ENCODE assay signal across 1 cellular context in genomic region chr9:72129271-72130156, GRCh38.
A peak's percentile ranks its signal among the peaks of the same experiment; 100 is the strongest.
TF ChIP-seq lines count a peak whose summit lies in the region.

No MANE protein-coding gene starts in this region.

TF ChIP-seq in HepG2, 621 proteins besides CTCF, POLR2A, EP300 and RAD21 (continued from another document and continues in another):
- TF ChIP-seq, protein P1, sequence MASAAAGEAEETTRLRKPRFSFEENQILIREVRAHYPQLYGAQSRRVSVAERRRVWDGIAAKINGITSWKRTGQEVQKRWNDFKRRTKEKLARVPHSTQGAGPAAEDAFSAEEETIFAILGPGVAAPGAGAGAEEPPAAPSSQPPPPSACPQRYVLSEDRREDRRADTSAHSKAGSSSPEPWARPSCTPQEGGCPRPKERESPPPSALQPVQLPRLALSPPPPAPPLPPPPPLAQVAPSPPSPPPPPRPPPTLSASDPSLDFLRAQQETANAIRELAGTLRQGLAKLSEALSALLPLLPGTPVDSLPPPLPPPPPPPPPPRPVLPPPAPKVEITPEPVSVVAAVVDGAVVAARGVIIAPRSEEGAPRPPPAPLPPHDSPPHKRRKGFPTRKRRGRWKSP (CRISPR knock-in tag; IDR thresholded peaks at IDR 0.05), result no peak
- peak; percentile 69 for TF ChIP-seq CREM (IDR thresholded peaks at IDR 0.05)
- no peak for TF ChIP-seq CREM (CRISPR knock-in tag; IDR thresholded peaks at IDR 0.05)
- TF ChIP-seq ZNF510 (CRISPR knock-in tag; IDR thresholded peaks at IDR 0.05; ENCODE audit: low read depth), result no peak
- peak; percentile 55 for TF ChIP-seq HOXA3 (CRISPR knock-in tag; IDR thresholded peaks at IDR 0.05)
- TF ChIP-seq GATAD2A (CRISPR knock-in tag; IDR thresholded peaks at IDR 0.05), result peak; percentile 78
- 0 out of 2 replicates have a peak, but pooled peaks have one; percentile 45 for TF ChIP-seq BRD4 (CRISPR knock-in tag; IDR thresholded peaks at IDR 0.05)
- 0 out of 2 replicates have a peak, but pooled peaks have one; percentile 34 for TF ChIP-seq REPIN1 (CRISPR knock-in tag; IDR thresholded peaks at IDR 0.05; ENCODE audit: borderline replicate concordance, low read depth)
- TF ChIP-seq, protein P2, sequence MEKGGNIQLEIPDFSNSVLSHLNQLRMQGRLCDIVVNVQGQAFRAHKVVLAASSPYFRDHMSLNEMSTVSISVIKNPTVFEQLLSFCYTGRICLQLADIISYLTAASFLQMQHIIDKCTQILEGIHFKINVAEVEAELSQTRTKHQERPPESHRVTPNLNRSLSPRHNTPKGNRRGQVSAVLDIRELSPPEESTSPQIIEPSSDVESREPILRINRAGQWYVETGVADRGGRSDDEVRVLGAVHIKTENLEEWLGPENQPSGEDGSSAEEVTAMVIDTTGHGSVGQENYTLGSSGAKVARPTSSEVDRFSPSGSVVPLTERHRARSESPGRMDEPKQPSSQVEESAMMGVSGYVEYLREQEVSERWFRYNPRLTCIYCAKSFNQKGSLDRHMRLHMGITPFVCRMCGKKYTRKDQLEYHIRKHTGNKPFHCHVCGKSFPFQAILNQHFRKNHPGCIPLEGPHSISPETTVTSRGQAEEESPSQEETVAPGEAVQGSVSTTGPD (CRISPR knock-in tag; IDR thresholded peaks at IDR 0.05), result peak; percentile 77
- peak; percentile 68 for TF ChIP-seq PPARG (CRISPR knock-in tag; conservative IDR thresholded peaks at IDR 0.05)
- TF ChIP-seq, protein P3, sequence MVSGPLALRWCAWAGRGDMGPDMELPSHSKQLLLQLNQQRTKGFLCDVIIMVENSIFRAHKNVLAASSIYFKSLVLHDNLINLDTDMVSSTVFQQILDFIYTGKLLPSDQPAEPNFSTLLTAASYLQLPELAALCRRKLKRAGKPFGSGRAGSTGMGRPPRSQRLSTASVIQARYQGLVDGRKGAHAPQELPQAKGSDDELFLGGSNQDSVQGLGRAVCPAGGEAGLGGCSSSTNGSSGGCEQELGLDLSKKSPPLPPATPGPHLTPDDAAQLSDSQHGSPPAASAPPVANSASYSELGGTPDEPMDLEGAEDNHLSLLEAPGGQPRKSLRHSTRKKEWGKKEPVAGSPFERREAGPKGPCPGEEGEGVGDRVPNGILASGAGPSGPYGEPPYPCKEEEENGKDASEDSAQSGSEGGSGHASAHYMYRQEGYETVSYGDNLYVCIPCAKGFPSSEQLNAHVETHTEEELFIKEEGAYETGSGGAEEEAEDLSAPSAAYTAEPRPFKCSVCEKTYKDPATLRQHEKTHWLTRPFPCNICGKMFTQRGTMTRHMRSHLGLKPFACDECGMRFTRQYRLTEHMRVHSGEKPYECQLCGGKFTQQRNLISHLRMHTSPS (CRISPR knock-in tag; IDR thresholded peaks at IDR 0.05; ENCODE audit: low read depth), result peak; percentile 59; the same call in 1 of the 2 replicates
- peak; percentile 67; the same call in 1 of the 2 replicates for TF ChIP-seq FOXJ3 (CRISPR knock-in tag; IDR thresholded peaks at IDR 0.05; ENCODE audit: borderline replicate concordance)
- peak; percentile 77; the same call in 1 of the 2 replicates for TF ChIP-seq POGZ (CRISPR knock-in tag; IDR thresholded peaks at IDR 0.05)
- TF ChIP-seq, protein P4, sequence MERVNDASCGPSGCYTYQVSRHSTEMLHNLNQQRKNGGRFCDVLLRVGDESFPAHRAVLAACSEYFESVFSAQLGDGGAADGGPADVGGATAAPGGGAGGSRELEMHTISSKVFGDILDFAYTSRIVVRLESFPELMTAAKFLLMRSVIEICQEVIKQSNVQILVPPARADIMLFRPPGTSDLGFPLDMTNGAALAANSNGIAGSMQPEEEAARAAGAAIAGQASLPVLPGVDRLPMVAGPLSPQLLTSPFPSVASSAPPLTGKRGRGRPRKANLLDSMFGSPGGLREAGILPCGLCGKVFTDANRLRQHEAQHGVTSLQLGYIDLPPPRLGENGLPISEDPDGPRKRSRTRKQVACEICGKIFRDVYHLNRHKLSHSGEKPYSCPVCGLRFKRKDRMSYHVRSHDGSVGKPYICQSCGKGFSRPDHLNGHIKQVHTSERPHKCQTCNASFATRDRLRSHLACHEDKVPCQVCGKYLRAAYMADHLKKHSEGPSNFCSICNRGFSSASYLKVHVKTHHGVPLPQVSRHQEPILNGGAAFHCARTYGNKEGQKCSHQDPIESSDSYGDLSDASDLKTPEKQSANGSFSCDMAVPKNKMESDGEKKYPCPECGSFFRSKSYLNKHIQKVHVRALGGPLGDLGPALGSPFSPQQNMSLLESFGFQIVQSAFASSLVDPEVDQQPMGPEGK (CRISPR knock-in tag; IDR thresholded peaks at IDR 0.05), result 0 out of 2 replicates have a peak, but pooled peaks have one; percentile 13
- TF ChIP-seq ZNF12 (CRISPR knock-in tag; IDR thresholded peaks at IDR 0.05), result peak; percentile 46; the same call in 1 of the 2 replicates
- TF ChIP-seq, protein P5, sequence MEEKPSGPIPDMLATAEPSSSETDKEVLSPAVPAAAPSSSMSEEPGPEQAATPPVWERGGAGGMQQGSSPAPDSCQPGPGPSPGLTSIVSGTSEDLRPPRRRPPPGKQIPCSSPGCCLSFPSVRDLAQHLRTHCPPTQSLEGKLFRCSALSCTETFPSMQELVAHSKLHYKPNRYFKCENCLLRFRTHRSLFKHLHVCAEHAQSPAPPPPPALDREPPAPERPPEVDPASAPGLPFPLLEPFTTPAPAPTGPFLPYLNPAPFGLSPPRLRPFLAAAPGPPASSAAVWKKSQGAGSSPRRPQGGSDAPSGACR (CRISPR knock-in tag; IDR thresholded peaks at IDR 0.05), result 0 out of 2 replicates have a peak, but pooled peaks have one; percentile 37
- 0 out of 2 replicates have a peak, but pooled peaks have one; percentile 38 for TF ChIP-seq WIZ (CRISPR knock-in tag; IDR thresholded peaks at IDR 0.05)
- peak; percentile 89 for TF ChIP-seq RXRB (CRISPR knock-in tag; IDR thresholded peaks at IDR 0.05; ENCODE audit: borderline replicate concordance)
- TF ChIP-seq, protein P6, sequence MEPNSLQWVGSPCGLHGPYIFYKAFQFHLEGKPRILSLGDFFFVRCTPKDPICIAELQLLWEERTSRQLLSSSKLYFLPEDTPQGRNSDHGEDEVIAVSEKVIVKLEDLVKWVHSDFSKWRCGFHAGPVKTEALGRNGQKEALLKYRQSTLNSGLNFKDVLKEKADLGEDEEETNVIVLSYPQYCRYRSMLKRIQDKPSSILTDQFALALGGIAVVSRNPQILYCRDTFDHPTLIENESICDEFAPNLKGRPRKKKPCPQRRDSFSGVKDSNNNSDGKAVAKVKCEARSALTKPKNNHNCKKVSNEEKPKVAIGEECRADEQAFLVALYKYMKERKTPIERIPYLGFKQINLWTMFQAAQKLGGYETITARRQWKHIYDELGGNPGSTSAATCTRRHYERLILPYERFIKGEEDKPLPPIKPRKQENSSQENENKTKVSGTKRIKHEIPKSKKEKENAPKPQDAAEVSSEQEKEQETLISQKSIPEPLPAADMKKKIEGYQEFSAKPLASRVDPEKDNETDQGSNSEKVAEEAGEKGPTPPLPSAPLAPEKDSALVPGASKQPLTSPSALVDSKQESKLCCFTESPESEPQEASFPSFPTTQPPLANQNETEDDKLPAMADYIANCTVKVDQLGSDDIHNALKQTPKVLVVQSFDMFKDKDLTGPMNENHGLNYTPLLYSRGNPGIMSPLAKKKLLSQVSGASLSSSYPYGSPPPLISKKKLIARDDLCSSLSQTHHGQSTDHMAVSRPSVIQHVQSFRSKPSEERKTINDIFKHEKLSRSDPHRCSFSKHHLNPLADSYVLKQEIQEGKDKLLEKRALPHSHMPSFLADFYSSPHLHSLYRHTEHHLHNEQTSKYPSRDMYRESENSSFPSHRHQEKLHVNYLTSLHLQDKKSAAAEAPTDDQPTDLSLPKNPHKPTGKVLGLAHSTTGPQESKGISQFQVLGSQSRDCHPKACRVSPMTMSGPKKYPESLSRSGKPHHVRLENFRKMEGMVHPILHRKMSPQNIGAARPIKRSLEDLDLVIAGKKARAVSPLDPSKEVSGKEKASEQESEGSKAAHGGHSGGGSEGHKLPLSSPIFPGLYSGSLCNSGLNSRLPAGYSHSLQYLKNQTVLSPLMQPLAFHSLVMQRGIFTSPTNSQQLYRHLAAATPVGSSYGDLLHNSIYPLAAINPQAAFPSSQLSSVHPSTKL (CRISPR knock-in tag; IDR thresholded peaks at IDR 0.05), result peak; percentile 95
- TF ChIP-seq ETV5 (CRISPR knock-in tag; IDR thresholded peaks at IDR 0.05; ENCODE audit: borderline replicate concordance), result peak; percentile 48; the same call in 1 of the 2 replicates
- no peak for TF ChIP-seq FOXP1 (IDR thresholded peaks at IDR 0.05)
- TF ChIP-seq FOXP1 (CRISPR knock-in tag; IDR thresholded peaks at IDR 0.05), result peak; percentile 78; the same call in 1 of the 2 replicates
- peak; percentile 71; the same call in 1 of the 2 replicates for TF ChIP-seq ZNF556 (CRISPR knock-in tag; IDR thresholded peaks at IDR 0.05; ENCODE audit: borderline replicate concordance)
- TF ChIP-seq MAFF (IDR thresholded peaks at IDR 0.05; ENCODE audit: low read depth, low read length), result peak; percentile 69
- no peak for TF ChIP-seq ZNF839 (CRISPR knock-in tag; IDR thresholded peaks at IDR 0.05; ENCODE audit: borderline replicate concordance)
- TF ChIP-seq RCOR2 (CRISPR knock-in tag; IDR thresholded peaks at IDR 0.05), result peak; percentile 81
- peak; percentile 59 for TF ChIP-seq HMG20A (CRISPR knock-in tag; IDR thresholded peaks at IDR 0.05; ENCODE audit: borderline replicate concordance)
- TF ChIP-seq ISL2 (CRISPR knock-in tag; IDR thresholded peaks at IDR 0.05), result peak; percentile 84
- TF ChIP-seq ZNF136 (CRISPR knock-in tag; IDR thresholded peaks at IDR 0.05; ENCODE audit: low read depth), result 0 out of 2 replicates have a peak, but pooled peaks have one; percentile 77
- peak; percentile 52; the same call in 1 of the 2 replicates for TF ChIP-seq ZBTB7B (CRISPR knock-in tag; IDR thresholded peaks at IDR 0.05)
- peak; percentile 33; the same call in 1 of the 2 replicates for TF ChIP-seq ZNF292 (CRISPR knock-in tag; IDR thresholded peaks at IDR 0.05; ENCODE audit: borderline replicate concordance, low read depth)
- TF ChIP-seq RFXAP (CRISPR knock-in tag; IDR thresholded peaks at IDR 0.05; ENCODE audit: borderline replicate concordance), result 0 out of 2 replicates have a peak, but pooled peaks have one; percentile 30
- 0 out of 2 replicates have a peak, but pooled peaks have one; percentile 38 for TF ChIP-seq ZSCAN21 (CRISPR knock-in tag; IDR thresholded peaks at IDR 0.05; ENCODE audit: borderline replicate concordance)
- TF ChIP-seq GABPA (IDR thresholded peaks at IDR 0.05; ENCODE audit: low read depth, low read length), result no peak
- 0 out of 2 replicates have a peak, but pooled peaks have one; percentile 35 for TF ChIP-seq GABPA (CRISPR knock-in tag; IDR thresholded peaks at IDR 0.05; ENCODE audit: low read depth)
- TF ChIP-seq, protein P7, sequence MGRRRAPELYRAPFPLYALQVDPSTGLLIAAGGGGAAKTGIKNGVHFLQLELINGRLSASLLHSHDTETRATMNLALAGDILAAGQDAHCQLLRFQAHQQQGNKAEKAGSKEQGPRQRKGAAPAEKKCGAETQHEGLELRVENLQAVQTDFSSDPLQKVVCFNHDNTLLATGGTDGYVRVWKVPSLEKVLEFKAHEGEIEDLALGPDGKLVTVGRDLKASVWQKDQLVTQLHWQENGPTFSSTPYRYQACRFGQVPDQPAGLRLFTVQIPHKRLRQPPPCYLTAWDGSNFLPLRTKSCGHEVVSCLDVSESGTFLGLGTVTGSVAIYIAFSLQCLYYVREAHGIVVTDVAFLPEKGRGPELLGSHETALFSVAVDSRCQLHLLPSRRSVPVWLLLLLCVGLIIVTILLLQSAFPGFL (CRISPR knock-in tag; IDR thresholded peaks at IDR 0.05), result no peak
- peak; percentile 56; the same call in 1 of the 2 replicates for TF ChIP-seq DPF2 (CRISPR knock-in tag; IDR thresholded peaks at IDR 0.05; ENCODE audit: borderline replicate concordance, low read depth)
- TF ChIP-seq ZIK1 (CRISPR knock-in tag; IDR thresholded peaks at IDR 0.05; ENCODE audit: borderline replicate concordance, low read depth), result no peak
- TF ChIP-seq, protein P8, sequence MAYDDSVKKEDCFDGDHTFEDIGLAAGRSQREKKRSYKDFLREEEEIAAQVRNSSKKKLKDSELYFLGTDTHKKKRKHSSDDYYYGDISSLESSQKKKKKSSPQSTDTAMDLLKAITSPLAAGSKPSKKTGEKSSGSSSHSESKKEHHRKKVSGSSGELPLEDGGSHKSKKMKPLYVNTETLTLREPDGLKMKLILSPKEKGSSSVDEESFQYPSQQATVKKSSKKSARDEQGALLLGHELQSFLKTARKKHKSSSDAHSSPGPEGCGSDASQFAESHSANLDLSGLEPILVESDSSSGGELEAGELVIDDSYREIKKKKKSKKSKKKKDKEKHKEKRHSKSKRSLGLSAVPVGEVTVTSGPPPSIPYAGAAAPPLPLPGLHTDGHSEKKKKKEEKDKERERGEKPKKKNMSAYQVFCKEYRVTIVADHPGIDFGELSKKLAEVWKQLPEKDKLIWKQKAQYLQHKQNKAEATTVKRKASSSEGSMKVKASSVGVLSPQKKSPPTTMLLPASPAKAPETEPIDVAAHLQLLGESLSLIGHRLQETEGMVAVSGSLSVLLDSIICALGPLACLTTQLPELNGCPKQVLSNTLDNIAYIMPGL (CRISPR knock-in tag; IDR thresholded peaks at IDR 0.05; ENCODE audit: borderline replicate concordance in 1 of 2, low read depth in 1 of 2), result no peak
- TF ChIP-seq ESRRA (CRISPR knock-in tag; IDR thresholded peaks at IDR 0.05; ENCODE audit: low read depth), result peak; percentile 56; the same call in 1 of the 2 replicates
- no peak for TF ChIP-seq ZNF180 (CRISPR knock-in tag; IDR thresholded peaks at IDR 0.05; ENCODE audit: borderline replicate concordance, low read depth)
- TF ChIP-seq ERF (CRISPR knock-in tag; IDR thresholded peaks at IDR 0.05), result no peak
- no peak; the same call in 1 of the 2 replicates for TF ChIP-seq SALL2 (CRISPR knock-in tag; IDR thresholded peaks at IDR 0.05)
- no peak for TF ChIP-seq PRDM15 (CRISPR knock-in tag; IDR thresholded peaks at IDR 0.05)
- peak; percentile 32; the same call in 1 of the 2 replicates for TF ChIP-seq FOXO1 (CRISPR knock-in tag; IDR thresholded peaks at IDR 0.05)
- peak; percentile 28 for TF ChIP-seq ZNF547 (CRISPR knock-in tag; IDR thresholded peaks at IDR 0.05)
- no peak for TF ChIP-seq MLLT10 (CRISPR knock-in tag; IDR thresholded peaks at IDR 0.05)
